ENCODE assay signal across 1 cellular context in the genomic region with DNA sequence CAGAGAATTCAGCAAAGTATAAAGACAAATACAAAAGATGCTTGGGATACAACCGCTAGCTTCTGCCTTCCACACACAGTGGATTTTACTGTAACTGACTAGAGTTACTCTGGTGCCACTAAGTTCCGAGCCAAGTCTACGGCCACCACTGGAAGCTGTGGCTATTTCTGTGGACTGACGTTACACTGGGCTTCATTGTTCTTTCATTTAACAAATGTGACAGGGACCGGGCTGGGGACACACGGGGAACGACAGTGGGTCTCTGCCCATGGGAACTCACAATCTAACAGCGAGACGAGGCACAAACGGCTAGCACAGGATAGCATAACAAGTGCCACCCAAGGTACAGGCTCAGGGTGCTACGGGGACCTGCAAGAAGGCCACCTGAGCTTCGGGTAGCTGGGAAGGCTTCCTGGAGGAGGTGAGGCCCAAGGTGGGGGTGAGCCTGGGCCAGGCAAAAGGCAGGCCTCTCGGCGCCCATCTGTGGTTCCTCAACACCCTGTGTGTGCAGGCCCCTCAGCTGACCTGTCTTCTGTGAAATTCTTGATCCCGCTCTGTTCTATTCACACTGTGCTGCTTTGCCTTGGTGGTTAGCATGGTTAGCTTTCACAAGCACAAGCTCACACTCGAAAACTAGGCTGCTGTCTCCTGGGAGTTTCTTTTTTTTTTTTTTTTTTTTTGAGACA.
TF ChIP-seq lines count a peak whose summit lies in the region.

No MANE protein-coding gene starts in this region.

TF ChIP-seq in GM23338, 12 proteins besides CTCF, POLR2A, EP300 and RAD21 (continued from another document):
- TF ChIP-seq, protein P1, sequence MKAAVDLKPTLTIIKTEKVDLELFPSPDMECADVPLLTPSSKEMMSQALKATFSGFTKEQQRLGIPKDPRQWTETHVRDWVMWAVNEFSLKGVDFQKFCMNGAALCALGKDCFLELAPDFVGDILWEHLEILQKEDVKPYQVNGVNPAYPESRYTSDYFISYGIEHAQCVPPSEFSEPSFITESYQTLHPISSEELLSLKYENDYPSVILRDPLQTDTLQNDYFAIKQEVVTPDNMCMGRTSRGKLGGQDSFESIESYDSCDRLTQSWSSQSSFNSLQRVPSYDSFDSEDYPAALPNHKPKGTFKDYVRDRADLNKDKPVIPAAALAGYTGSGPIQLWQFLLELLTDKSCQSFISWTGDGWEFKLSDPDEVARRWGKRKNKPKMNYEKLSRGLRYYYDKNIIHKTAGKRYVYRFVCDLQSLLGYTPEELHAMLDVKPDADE (IDR thresholded peaks at IDR 0.05), result no peak
- TF ChIP-seq ZNF114 (CRISPR knock-in tag; IDR thresholded peaks at IDR 0.05) (no peak), EZH2 (IDR thresholded peaks at IDR 0.05; ENCODE audit: low read depth, unreplicated experiment) (no peak), NANOG (IDR thresholded peaks at IDR 0.05; ENCODE audit: borderline replicate concordance) (no peak), JUNB (IDR thresholded peaks at IDR 0.05; ENCODE audit: unreplicated experiment) (no peak), ZNF331 (CRISPR knock-in tag; IDR thresholded peaks at IDR 0.05; ENCODE audit: low read depth) (no peak), EZH2phosphoT487 (IDR thresholded peaks at IDR 0.05; ENCODE audit: unreplicated experiment) (no peak), POLR2AphosphoS5 (IDR thresholded peaks at IDR 0.05; ENCODE audit: low read depth) (no peak; the same call in 1 of the 2 replicates), STAT1 (IDR thresholded peaks at IDR 0.05; ENCODE audit: unreplicated experiment) (no peak)
- TF ChIP-seq, protein P2, sequence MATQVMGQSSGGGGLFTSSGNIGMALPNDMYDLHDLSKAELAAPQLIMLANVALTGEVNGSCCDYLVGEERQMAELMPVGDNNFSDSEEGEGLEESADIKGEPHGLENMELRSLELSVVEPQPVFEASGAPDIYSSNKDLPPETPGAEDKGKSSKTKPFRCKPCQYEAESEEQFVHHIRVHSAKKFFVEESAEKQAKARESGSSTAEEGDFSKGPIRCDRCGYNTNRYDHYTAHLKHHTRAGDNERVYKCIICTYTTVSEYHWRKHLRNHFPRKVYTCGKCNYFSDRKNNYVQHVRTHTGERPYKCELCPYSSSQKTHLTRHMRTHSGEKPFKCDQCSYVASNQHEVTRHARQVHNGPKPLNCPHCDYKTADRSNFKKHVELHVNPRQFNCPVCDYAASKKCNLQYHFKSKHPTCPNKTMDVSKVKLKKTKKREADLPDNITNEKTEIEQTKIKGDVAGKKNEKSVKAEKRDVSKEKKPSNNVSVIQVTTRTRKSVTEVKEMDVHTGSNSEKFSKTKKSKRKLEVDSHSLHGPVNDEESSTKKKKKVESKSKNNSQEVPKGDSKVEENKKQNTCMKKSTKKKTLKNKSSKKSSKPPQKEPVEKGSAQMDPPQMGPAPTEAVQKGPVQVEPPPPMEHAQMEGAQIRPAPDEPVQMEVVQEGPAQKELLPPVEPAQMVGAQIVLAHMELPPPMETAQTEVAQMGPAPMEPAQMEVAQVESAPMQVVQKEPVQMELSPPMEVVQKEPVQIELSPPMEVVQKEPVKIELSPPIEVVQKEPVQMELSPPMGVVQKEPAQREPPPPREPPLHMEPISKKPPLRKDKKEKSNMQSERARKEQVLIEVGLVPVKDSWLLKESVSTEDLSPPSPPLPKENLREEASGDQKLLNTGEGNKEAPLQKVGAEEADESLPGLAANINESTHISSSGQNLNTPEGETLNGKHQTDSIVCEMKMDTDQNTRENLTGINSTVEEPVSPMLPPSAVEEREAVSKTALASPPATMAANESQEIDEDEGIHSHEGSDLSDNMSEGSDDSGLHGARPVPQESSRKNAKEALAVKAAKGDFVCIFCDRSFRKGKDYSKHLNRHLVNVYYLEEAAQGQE (IDR thresholded peaks at IDR 0.05; ENCODE audit: unreplicated experiment), result no peak
- TF ChIP-seq, protein P3, sequence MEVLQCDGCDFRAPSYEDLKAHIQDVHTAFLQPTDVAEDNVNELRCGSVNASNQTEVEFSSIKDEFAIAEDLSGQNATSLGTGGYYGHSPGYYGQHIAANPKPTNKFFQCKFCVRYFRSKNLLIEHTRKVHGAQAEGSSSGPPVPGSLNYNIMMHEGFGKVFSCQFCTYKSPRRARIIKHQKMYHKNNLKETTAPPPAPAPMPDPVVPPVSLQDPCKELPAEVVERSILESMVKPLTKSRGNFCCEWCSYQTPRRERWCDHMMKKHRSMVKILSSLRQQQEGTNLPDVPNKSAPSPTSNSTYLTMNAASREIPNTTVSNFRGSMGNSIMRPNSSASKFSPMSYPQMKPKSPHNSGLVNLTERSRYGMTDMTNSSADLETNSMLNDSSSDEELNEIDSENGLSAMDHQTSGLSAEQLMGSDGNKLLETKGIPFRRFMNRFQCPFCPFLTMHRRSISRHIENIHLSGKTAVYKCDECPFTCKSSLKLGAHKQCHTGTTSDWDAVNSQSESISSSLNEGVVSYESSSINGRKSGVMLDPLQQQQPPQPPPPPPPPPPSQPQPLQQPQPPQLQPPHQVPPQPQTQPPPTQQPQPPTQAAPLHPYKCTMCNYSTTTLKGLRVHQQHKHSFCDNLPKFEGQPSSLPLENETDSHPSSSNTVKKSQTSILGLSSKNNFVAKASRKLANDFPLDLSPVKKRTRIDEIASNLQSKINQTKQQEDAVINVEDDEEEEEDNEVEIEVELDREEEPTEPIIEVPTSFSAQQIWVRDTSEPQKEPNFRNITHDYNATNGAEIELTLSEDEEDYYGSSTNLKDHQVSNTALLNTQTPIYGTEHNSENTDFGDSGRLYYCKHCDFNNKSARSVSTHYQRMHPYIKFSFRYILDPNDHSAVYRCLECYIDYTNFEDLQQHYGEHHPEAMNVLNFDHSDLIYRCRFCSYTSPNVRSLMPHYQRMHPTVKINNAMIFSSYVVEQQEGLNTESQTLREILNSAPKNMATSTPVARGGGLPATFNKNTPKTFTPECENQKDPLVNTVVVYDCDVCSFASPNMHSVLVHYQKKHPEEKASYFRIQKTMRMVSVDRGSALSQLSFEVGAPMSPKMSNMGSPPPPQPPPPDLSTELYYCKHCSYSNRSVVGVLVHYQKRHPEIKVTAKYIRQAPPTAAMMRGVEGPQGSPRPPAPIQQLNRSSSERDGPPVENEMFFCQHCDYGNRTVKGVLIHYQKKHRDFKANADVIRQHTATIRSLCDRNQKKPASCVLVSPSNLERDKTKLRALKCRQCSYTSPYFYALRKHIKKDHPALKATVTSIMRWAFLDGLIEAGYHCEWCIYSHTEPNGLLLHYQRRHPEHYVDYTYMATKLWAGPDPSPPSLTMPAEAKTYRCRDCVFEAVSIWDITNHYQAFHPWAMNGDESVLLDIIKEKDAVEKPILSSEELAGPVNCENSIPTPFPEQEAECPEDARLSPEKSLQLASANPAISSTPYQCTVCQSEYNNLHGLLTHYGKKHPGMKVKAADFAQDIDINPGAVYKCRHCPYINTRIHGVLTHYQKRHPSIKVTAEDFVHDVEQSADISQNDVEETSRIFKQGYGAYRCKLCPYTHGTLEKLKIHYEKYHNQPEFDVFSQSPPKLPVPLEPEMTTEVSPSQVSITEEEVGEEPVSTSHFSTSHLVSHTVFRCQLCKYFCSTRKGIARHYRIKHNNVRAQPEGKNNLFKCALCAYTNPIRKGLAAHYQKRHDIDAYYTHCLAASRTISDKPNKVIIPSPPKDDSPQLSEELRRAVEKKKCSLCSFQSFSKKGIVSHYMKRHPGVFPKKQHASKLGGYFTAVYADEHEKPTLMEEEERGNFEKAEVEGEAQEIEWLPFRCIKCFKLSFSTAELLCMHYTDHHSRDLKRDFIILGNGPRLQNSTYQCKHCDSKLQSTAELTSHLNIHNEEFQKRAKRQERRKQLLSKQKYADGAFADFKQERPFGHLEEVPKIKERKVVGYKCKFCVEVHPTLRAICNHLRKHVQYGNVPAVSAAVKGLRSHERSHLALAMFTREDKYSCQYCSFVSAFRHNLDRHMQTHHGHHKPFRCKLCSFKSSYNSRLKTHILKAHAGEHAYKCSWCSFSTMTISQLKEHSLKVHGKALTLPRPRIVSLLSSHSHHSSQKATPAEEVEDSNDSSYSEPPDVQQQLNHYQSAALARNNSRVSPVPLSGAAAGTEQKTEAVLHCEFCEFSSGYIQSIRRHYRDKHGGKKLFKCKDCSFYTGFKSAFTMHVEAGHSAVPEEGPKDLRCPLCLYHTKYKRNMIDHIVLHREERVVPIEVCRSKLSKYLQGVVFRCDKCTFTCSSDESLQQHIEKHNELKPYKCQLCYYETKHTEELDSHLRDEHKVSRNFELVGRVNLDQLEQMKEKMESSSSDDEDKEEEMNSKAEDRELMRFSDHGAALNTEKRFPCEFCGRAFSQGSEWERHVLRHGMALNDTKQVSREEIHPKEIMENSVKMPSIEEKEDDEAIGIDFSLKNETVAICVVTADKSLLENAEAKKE (CRISPR knock-in tag; IDR thresholded peaks at IDR 0.05), result no peak
